Comparison of ENCODE assay signal across 34 cellular contexts in genomic region chr10:5511885-5512280, GRCh38. TPM values are rescaled to one million over a fixed set of nuclear protein-coding genes. Genes with fewer than 3 reads are reported as not detected.
"Had no signal": no experiment of that assay in that cellular context is flagged by ENCODE, and none has a peak within 500 bp of the region (broad histone marks: within the 10 kb centered on the region; RNA-seq: fewer than 3 reads in every experiment).

No MANE protein-coding gene starts in this region.

- H3K4me3 Mint-ChIP-seq: activated B cell treated with CpG ODN at 0.5 μM for 24 hours; activated CD4-positive, alpha-beta T cell treated with anti-CD3 and anti-CD28 coated beads for 36 hours; activated naive CD8-positive, alpha-beta T cell; brain; effector memory CD8-positive, alpha-beta T cell; immature natural killer cell; memory B cell; natural killer cell; stimulated activated effector memory CD8-positive, alpha-beta T cell treated with anti-CD3 and anti-CD28 coated beads, Interleukin-12 subunit alpha, Interleukin-12 subunit beta, amount 100 ng/mL, for 72 hours; stimulated activated naive CD8-positive, alpha-beta T cell treated with anti-CD3 and anti-CD28 coated beads, Interleukin-15, Interleukin-2, amounts not matched to agents 100 ng/mL and 50 ng/mL, for 24 hours; T-helper 17 cell had no signal

- H3K27me3 ChIP-seq: ascending aorta, heart left ventricle, right lobe of liver, upper lobe of left lung had no signal

- H3K4me1 ChIP-seq: ascending aorta, heart left ventricle, right lobe of liver had no signal

- FAIRE-seq: endothelial cell of umbilical vein had no signal

- H3K36me3 ChIP-seq: ascending aorta, heart left ventricle, neutrophil, right lobe of liver, thoracic aorta, upper lobe of left lung had no signal

- H3K27ac ChIP-seq: ascending aorta, heart left ventricle, neutrophil, right lobe of liver, thoracic aorta, upper lobe of left lung had no signal

- H3K27ac Mint-ChIP-seq: activated B cell treated with CpG ODN at 0.5 μM for 24 hours; activated CD4-positive, alpha-beta T cell treated with anti-CD3 and anti-CD28 coated beads for 36 hours; activated naive CD8-positive, alpha-beta T cell; activated T-cell treated with anti-CD3 and anti-CD28 coated beads, Interleukin-2, amount 50 U/mL, for 72 hours; effector memory CD8-positive, alpha-beta T cell; immature natural killer cell; memory B cell; natural killer cell; progenitor cell of endocrine pancreas; stimulated activated effector memory CD8-positive, alpha-beta T cell treated with anti-CD3 and anti-CD28 coated beads, Interleukin-12 subunit alpha, Interleukin-12 subunit beta, amount 100 ng/mL, for 72 hours; stimulated activated naive CD8-positive, alpha-beta T cell treated with anti-CD3 and anti-CD28 coated beads, Interleukin-15, Interleukin-2, amounts not matched to agents 100 ng/mL and 50 ng/mL, for 24 hours; T-helper 17 cell had no signal

- ATAC-seq: activated CD4-positive, alpha-beta T cell treated with anti-CD3 and anti-CD28 coated beads for 36 hours; activated T-cell treated with anti-CD3 and anti-CD28 coated beads, Interleukin-2, amount 50 U/mL, for 72 hours; effector memory CD8-positive, alpha-beta T cell; heart left ventricle; natural killer cell; right lobe of liver; stimulated activated effector memory CD8-positive, alpha-beta T cell treated with anti-CD3 and anti-CD28 coated beads, Interleukin-12 subunit alpha, Interleukin-12 subunit beta, amount 100 ng/mL, for 72 hours; T-helper 17 cell had no signal

- H3K9me3 Mint-ChIP-seq: activated B cell treated with CpG ODN at 0.5 μM for 24 hours; effector memory CD8-positive, alpha-beta T cell; immature natural killer cell; memory B cell; natural killer cell; stimulated activated effector memory CD8-positive, alpha-beta T cell treated with anti-CD3 and anti-CD28 coated beads, Interleukin-12 subunit alpha, Interleukin-12 subunit beta, amount 100 ng/mL, for 72 hours; stimulated activated naive CD8-positive, alpha-beta T cell treated with anti-CD3 and anti-CD28 coated beads, Interleukin-15, Interleukin-2, amounts not matched to agents 100 ng/mL and 50 ng/mL, for 24 hours had no signal

- H3K4me1 Mint-ChIP-seq: activated B cell treated with CpG ODN at 0.5 μM for 24 hours; immature natural killer cell; memory B cell; natural killer cell; stimulated activated effector memory CD8-positive, alpha-beta T cell treated with anti-CD3 and anti-CD28 coated beads, Interleukin-12 subunit alpha, Interleukin-12 subunit beta, amount 100 ng/mL, for 72 hours had no signal

- H3K4me3 ChIP-seq: ascending aorta, heart left ventricle, right lobe of liver, thoracic aorta, upper lobe of left lung had no signal

- DNase-seq: activated B cell treated with CpG ODN at 0.5 μM for 24 hours; activated CD4-positive, alpha-beta T cell treated with anti-CD3 and anti-CD28 coated beads for 36 hours; activated naive CD4-positive, alpha-beta T cell; activated T-cell treated with anti-CD3 and anti-CD28 coated beads for 4 hours; activated T-cell treated with anti-CD3 and anti-CD28 coated beads, Interleukin-2, amount 50 U/mL, for 72 hours; cortex of kidney; effector memory CD8-positive, alpha-beta T cell; heart left ventricle; hypothalamus; immature natural killer cell; natural killer cell; right lobe of liver; stimulated activated CD4-positive, alpha-beta T cell treated with anti-CD3 and anti-CD28 coated beads, Interleukin-4, amount 100 ng/mL, for 24 hours; T-helper 17 cell; upper lobe of left lung had no signal

- H3K36me3 Mint-ChIP-seq: activated naive CD8-positive, alpha-beta T cell; brain; immature natural killer cell; memory B cell; natural killer cell; stimulated activated effector memory CD8-positive, alpha-beta T cell treated with anti-CD3 and anti-CD28 coated beads, Interleukin-12 subunit alpha, Interleukin-12 subunit beta, amount 100 ng/mL, for 72 hours had no signal

- H3K9me3 ChIP-seq: ascending aorta, heart left ventricle, neutrophil, right lobe of liver, thoracic aorta, upper lobe of left lung had no signal

RNA-seq across cellular contexts. Expression of gene CALML5, which starts 12.5 kb away (rescaled TPM):
- total RNA-seq: activated B cell treated with CpG ODN at 0.5 μM for 24 hours; activated CD4-positive, alpha-beta T cell treated with anti-CD3 and anti-CD28 coated beads for 36 hours; activated T-cell treated with anti-CD3 and anti-CD28 coated beads, Interleukin-2, amount 50 U/mL, for 72 hours; ascending aorta; cardiac septum; cerebellum; endothelial cell of umbilical vein; fibroblast of lung; fibroblast of villous mesenchyme; heart left ventricle; kidney epithelial cell; mononuclear cell; natural killer cell; osteocyte; progenitor cell of endocrine pancreas; renal cortical epithelial cell; right lobe of liver; subcutaneous adipose tissue; T-helper 17 cell; upper lobe of left lung had no signal
- polyA plus RNA-seq: endothelial cell of umbilical vein, fibroblast of lung, heart left ventricle, immature natural killer cell had no signal

RNA-seq across cellular contexts. Expression of gene CALML3, which starts 12.9 kb away (rescaled TPM):
- total RNA-seq: activated B cell treated with CpG ODN at 0.5 μM for 24 hours; activated CD4-positive, alpha-beta T cell treated with anti-CD3 and anti-CD28 coated beads for 36 hours; activated T-cell treated with anti-CD3 and anti-CD28 coated beads, Interleukin-2, amount 50 U/mL, for 72 hours; ascending aorta; cardiac septum; endothelial cell of umbilical vein; fibroblast of lung; fibroblast of villous mesenchyme; heart left ventricle; kidney epithelial cell; mononuclear cell; natural killer cell; osteocyte; progenitor cell of endocrine pancreas; renal cortical epithelial cell; subcutaneous adipose tissue; T-helper 17 cell; thoracic aorta; upper lobe of left lung had no signal
- polyA plus RNA-seq: endothelial cell of umbilical vein, fibroblast of lung, immature natural killer cell had no signal
